ENCODE assay signal across 37 cellular contexts in genomic region chr16:73414636-73415035, GRCh38.
"Had no signal": no experiment of that assay in that cellular context is flagged by ENCODE, and none has a peak within 500 bp of the region (broad histone marks: within the 10 kb centered on the region; RNA-seq: fewer than 3 reads in every experiment).

No MANE protein-coding gene starts in this region.

- H3K4me3 Mint-ChIP-seq: activated B cell treated with CpG ODN at 0.5 μM for 24 hours; activated CD4-positive, alpha-beta memory T cell treated with anti-CD3 and anti-CD28 coated beads for 36 hours; activated CD4-positive, alpha-beta T cell treated with anti-CD3 and anti-CD28 coated beads, Interleukin-2, amount 10 ng/mL, durations not matched to agents 24 days and 14 days; activated CD8-positive, alpha-beta T cell treated with anti-CD3 and anti-CD28 coated beads for 36 hours; activated naive CD4-positive, alpha-beta T cell treated with anti-CD3 and anti-CD28 coated beads for 36 hours; activated naive CD8-positive, alpha-beta T cell treated with anti-CD3 and anti-CD28 coated beads for 36 hours; activated T-cell treated with anti-CD3 and anti-CD28 coated beads, Interleukin-2, amount 50 U/mL, for 4 hours; activated T-cell treated with anti-CD3 and anti-CD28 coated beads, Interleukin-2, amount 50 U/mL, for 72 hours; activated T-helper 1 cell treated with anti-CD3 and anti-CD28 coated beads, Interleukin-12 subunit alpha, Interleukin-12 subunit beta, Interleukin-2, Interleukin-4 antibody, amounts not matched to agents 30 ng/mL and 10 ng/mL and 1 ng/mL, durations not matched to agents 14 hours and 24 hours and 36 hours; activated T-helper 17 cell treated with anti-CD3 and anti-CD28 coated beads, Interleukin-2, amount 50 U/mL, for 72 hours; central memory CD8-positive, alpha-beta T cell; T-cell; T-helper 1 cell treated with Interleukin-12 subunit alpha and Interleukin-12 subunit beta and Interleukin-4 antibody, amounts not matched to agents 30 μg/mL and 1 μg/mL, for 36 hours; T-helper 2 cell treated with Interferon-gamma antibody and Interleukin-4, amounts not matched to agents 5 μg/mL and 100 μg/mL, for 36 hours had no signal

- H3K9me3 Mint-ChIP-seq: activated B cell treated with CpG ODN at 0.5 μM for 24 hours; activated CD4-positive, alpha-beta T cell treated with anti-CD3 and anti-CD28 coated beads, Interleukin-2, amount 10 ng/mL, durations not matched to agents 24 days and 14 days; activated CD8-positive, alpha-beta T cell treated with anti-CD3 and anti-CD28 coated beads for 36 hours; activated naive CD8-positive, alpha-beta T cell treated with anti-CD3 and anti-CD28 coated beads for 36 hours; activated T-helper 17 cell treated with anti-CD3 and anti-CD28 coated beads, Interleukin-2, amount 50 U/mL, for 72 hours had no signal

- H3K4me1 Mint-ChIP-seq: activated B cell treated with CpG ODN at 0.5 μM for 24 hours; activated CD4-positive, alpha-beta T cell treated with anti-CD3 and anti-CD28 coated beads, Interleukin-2, amount 10 ng/mL, durations not matched to agents 24 days and 14 days; activated naive CD8-positive, alpha-beta T cell treated with anti-CD3 and anti-CD28 coated beads for 36 hours; activated T-helper 17 cell treated with anti-CD3 and anti-CD28 coated beads, Interleukin-2, amount 50 U/mL, for 72 hours; central memory CD8-positive, alpha-beta T cell; T-cell had no signal

- H3K27ac ChIP-seq: adrenal gland, body of pancreas, brain microvascular endothelial cell, cardiac muscle cell, VCaP had no signal

- H3K4me1 ChIP-seq: adrenal gland, body of pancreas had no signal

- DNase-seq: activated B cell treated with CpG ODN at 0.5 μM for 24 hours; activated CD4-positive, alpha-beta memory T cell treated with anti-CD3 and anti-CD28 coated beads for 36 hours; activated CD4-positive, alpha-beta T cell treated with anti-CD3 and anti-CD28 coated beads for 4 hours; activated CD4-positive, alpha-beta T cell treated with anti-CD3 and anti-CD28 coated beads, Interleukin-2, amount 10 ng/mL, durations not matched to agents 24 days and 14 days; activated CD4-positive, alpha-beta T cell treated with anti-CD3 and anti-CD28 coated beads, Interleukin-2, amount 50 U/mL, for 1 hour; activated CD4-positive, alpha-beta T cell treated with anti-CD3 and anti-CD28 coated beads, Interleukin-2, amount 50 U/mL, for 4 hours; activated CD4-positive, CD25-positive, alpha-beta regulatory T cell treated with anti-CD3 and anti-CD28 coated beads, Interleukin-2, amount 50 U/mL, for 72 hours; activated CD8-positive, alpha-beta memory T cell treated with anti-CD3 and anti-CD28 coated beads, Interleukin-2, amount 50 U/mL, for 4 hours; activated CD8-positive, alpha-beta T cell treated with anti-CD3 and anti-CD28 coated beads for 36 hours; activated effector memory CD4-positive, alpha-beta T cell treated with anti-CD3 and anti-CD28 coated beads, Interleukin-2, amount 50 U/mL, for 16 hours; activated gamma-delta T cell treated with Interleukin-2 at 50 U/mL for 16 hours; activated naive CD4-positive, alpha-beta T cell; activated naive CD4-positive, alpha-beta T cell treated with anti-CD3 and anti-CD28 coated beads for 36 hours; activated naive CD4-positive, alpha-beta T cell treated with anti-CD3 and anti-CD28 coated beads, Interleukin-2, amount 50 U/mL, for 16 hours; activated naive CD8-positive, alpha-beta T cell treated with anti-CD3 and anti-CD28 coated beads for 36 hours; activated T-cell treated with anti-CD3 and anti-CD28 coated beads for 4 hours; activated T-cell treated with anti-CD3 and anti-CD28 coated beads, Interleukin-2, amount 50 U/mL, for 1 hour; activated T-cell treated with anti-CD3 and anti-CD28 coated beads, Interleukin-2, amount 50 U/mL, for 4 hours; activated T-cell treated with anti-CD3 and anti-CD28 coated beads, Interleukin-2, amount 50 U/mL, for 72 hours; adrenal gland; amniotic stem cell; aorta; body of pancreas; brain microvascular endothelial cell; caudate nucleus; cerebellar nuclear complex; T-cell; T-helper 2 cell; T-helper 9 cell had no signal

- H3K36me3 ChIP-seq: adrenal gland, brain microvascular endothelial cell, cardiac muscle cell had no signal

- H3K27me3 ChIP-seq: adrenal gland, body of pancreas, brain microvascular endothelial cell, cardiac muscle cell had no signal

- ATAC-seq: activated CD8-positive, alpha-beta T cell treated with anti-CD3 and anti-CD28 coated beads for 36 hours; activated naive CD4-positive, alpha-beta T cell treated with anti-CD3 and anti-CD28 coated beads, Interleukin-2, amount 50 U/mL, for 72 hours; activated T-cell treated with anti-CD3 and anti-CD28 coated beads, Interleukin-2, amount 50 U/mL, for 4 hours; activated T-cell treated with anti-CD3 and anti-CD28 coated beads, Interleukin-2, amount 50 U/mL, for 72 hours; activated T-helper 17 cell treated with anti-CD3 and anti-CD28 coated beads, Interleukin-2, amount 50 U/mL, for 72 hours; body of pancreas; T-cell had no signal

- H3K36me3 Mint-ChIP-seq: activated CD4-positive, alpha-beta memory T cell treated with anti-CD3 and anti-CD28 coated beads for 36 hours; activated naive CD4-positive, alpha-beta T cell treated with anti-CD3 and anti-CD28 coated beads, Interleukin-2, amount 50 U/mL, for 72 hours; activated naive CD8-positive, alpha-beta T cell treated with anti-CD3 and anti-CD28 coated beads for 36 hours; T-cell had no signal

- H3K27ac Mint-ChIP-seq: activated B cell treated with CpG ODN at 0.5 μM for 24 hours; activated CD4-positive, alpha-beta memory T cell treated with anti-CD3 and anti-CD28 coated beads for 36 hours; activated CD4-positive, alpha-beta T cell treated with anti-CD3 and anti-CD28 coated beads, Interleukin-2, amount 10 ng/mL, durations not matched to agents 24 days and 14 days; activated CD8-positive, alpha-beta T cell treated with anti-CD3 and anti-CD28 coated beads for 36 hours; activated naive CD4-positive, alpha-beta T cell treated with anti-CD3 and anti-CD28 coated beads for 36 hours; activated naive CD4-positive, alpha-beta T cell treated with anti-CD3 and anti-CD28 coated beads, Interleukin-2, amount 50 U/mL, for 72 hours; activated naive CD8-positive, alpha-beta T cell treated with anti-CD3 and anti-CD28 coated beads for 36 hours; activated T-cell treated with anti-CD3 and anti-CD28 coated beads, Interleukin-2, amount 50 U/mL, for 72 hours; activated T-helper 1 cell treated with anti-CD3 and anti-CD28 coated beads, Interleukin-12 subunit alpha, Interleukin-12 subunit beta, Interleukin-2, Interleukin-4 antibody, amounts not matched to agents 30 ng/mL and 10 ng/mL and 1 ng/mL, durations not matched to agents 14 hours and 24 hours and 36 hours; activated T-helper 17 cell treated with anti-CD3 and anti-CD28 coated beads, Interleukin-2, amount 50 U/mL, for 72 hours; T-cell; T-helper 1 cell treated with Interleukin-12 subunit alpha and Interleukin-12 subunit beta and Interleukin-4 antibody, amounts not matched to agents 30 μg/mL and 1 μg/mL, for 36 hours; T-helper 2 cell treated with Interferon-gamma antibody and Interleukin-4, amounts not matched to agents 5 μg/mL and 100 μg/mL, for 36 hours had no signal

- H3K4me3 ChIP-seq: adrenal gland, body of pancreas, cardiac muscle cell had no signal

- H3K9me3 ChIP-seq: adrenal gland, body of pancreas had no signal

- H3K27me3 Mint-ChIP-seq: activated B cell treated with CpG ODN at 0.5 μM for 24 hours; activated CD4-positive, alpha-beta memory T cell treated with anti-CD3 and anti-CD28 coated beads for 36 hours; activated CD4-positive, alpha-beta T cell treated with anti-CD3 and anti-CD28 coated beads, Interleukin-2, amount 10 ng/mL, durations not matched to agents 24 days and 14 days; activated CD8-positive, alpha-beta T cell treated with anti-CD3 and anti-CD28 coated beads for 36 hours; activated naive CD8-positive, alpha-beta T cell treated with anti-CD3 and anti-CD28 coated beads for 36 hours; activated T-helper 17 cell treated with anti-CD3 and anti-CD28 coated beads, Interleukin-2, amount 50 U/mL, for 72 hours; central memory CD8-positive, alpha-beta T cell had no signal
